ENCODE assay signal across 9 cellular contexts in the genomic region with DNA sequence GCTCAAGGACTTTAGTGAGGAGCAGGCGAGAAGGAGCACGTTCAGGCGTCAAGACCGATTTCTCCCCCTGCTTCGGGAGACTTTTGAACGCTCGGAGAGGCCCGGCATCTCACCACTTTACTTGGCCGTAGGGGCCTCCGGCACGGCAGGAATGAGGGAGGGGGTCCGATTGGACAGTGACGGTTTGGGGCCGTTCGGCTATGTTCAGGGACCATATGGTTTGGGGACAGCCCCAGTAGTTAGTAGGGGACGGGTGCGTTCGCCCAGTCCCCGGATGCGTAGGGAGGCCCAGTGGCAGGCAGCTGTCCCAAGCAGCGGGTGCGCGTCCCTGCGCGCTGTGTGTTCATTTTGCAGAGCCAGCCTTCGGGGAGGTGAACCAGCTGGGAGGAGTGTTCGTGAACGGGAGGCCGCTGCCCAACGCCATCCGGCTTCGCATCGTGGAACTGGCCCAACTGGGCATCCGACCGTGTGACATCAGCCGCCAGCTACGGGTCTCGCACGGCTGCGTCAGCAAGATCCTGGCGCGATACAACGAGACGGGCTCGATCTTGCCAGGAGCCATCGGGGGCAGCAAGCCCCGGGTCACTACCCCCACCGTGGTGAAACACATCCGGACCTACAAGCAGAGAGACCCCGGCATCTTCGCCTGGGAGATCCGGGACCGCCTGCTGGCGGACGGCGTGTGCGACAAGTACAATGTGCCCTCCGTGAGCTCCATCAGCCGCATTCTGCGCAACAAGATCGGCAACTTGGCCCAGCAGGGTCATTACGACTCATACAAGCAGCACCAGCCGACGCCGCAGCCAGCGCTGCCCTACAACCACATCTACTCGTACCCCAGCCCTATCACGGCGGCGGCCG. TPM values are rescaled to one million over a fixed set of nuclear protein-coding genes. Genes with fewer than 3 reads are reported as not detected.
DNase-seq lines count a peak whose midpoint lies in the region; ATAC-seq and TF ChIP-seq lines count a peak whose summit lies in the region.
"Had no signal": no experiment of that assay in that cellular context is flagged by ENCODE, and none has a peak within 500 bp of the region (broad histone marks: within the 10 kb centered on the region; RNA-seq: fewer than 3 reads in every experiment).

No MANE protein-coding gene starts in this region.

- peak; percentile 7 for ATAC-seq in foreskin keratinocyte
- no peak for ATAC-seq in stimulated activated effector memory CD8-positive, alpha-beta T cell treated with anti-CD3 and anti-CD28 coated beads, Interleukin-12 subunit alpha, Interleukin-12 subunit beta, amount 100 ng/mL, for 72 hours
- no peak for ATAC-seq in HG03280 (IDR thresholded peaks at IDR 0.05; ENCODE audit: unreplicated experiment)
- no peak for ATAC-seq in HG02642 (IDR thresholded peaks at IDR 0.05; ENCODE audit: poor library complexity, unreplicated experiment)

- DNase-seq in NCI-H2196 (lab: John Stamatoyannopoulos, UW; ENCODE audit: unreplicated experiment) (peak; percentile 39), NCI-H2196 treated with DMSO at 0.1 percent for 48 hours (lab: John Stamatoyannopoulos, UW; ENCODE audit: unreplicated experiment) (no peak), RKO (ENCODE audit: low spot score) (peak; percentile 60), foreskin keratinocyte (peak in 1 of 2 donors; percentile 42), midbrain (lab: John Stamatoyannopoulos, UW) (no peak)
- peak in 1 of 2 donors; percentile 48 for DNase-seq in stimulated activated effector memory CD8-positive, alpha-beta T cell treated with anti-CD3 and anti-CD28 coated beads, Interleukin-12 subunit alpha, Interleukin-12 subunit beta, amount 100 ng/mL, for 72 hours (ENCODE audit: low spot score in 2 of 2)
- DNase-seq: DND-41 had no signal

- H3K4me3 Mint-ChIP-seq in stimulated activated effector memory CD8-positive, alpha-beta T cell treated with anti-CD3 and anti-CD28 coated beads, Interleukin-12 subunit alpha, Interleukin-12 subunit beta, amount 100 ng/mL, for 72 hours: peak overlapping the region; percentile 45

- no peaks in the 10 kb centered on the region for H3K9me3 Mint-ChIP-seq in stimulated activated effector memory CD8-positive, alpha-beta T cell treated with anti-CD3 and anti-CD28 coated beads, Interleukin-12 subunit alpha, Interleukin-12 subunit beta, amount 100 ng/mL, for 72 hours

- no peak for TF ChIP-seq CTCF in foreskin keratinocyte (conservative IDR thresholded peaks at IDR 0.05)

- no peak overlapping the region for H3K27ac Mint-ChIP-seq in stimulated activated effector memory CD8-positive, alpha-beta T cell treated with anti-CD3 and anti-CD28 coated beads, Interleukin-12 subunit alpha, Interleukin-12 subunit beta, amount 100 ng/mL, for 72 hours

- H3K4me1 ChIP-seq in foreskin keratinocyte: no peaks in the 10 kb centered on the region

- peaks cover 99% of the 10 kb centered on the region for H3K27me3 ChIP-seq in foreskin keratinocyte

- peaks cover 13% of the 10 kb centered on the region for H3K36me3 Mint-ChIP-seq in stimulated activated effector memory CD8-positive, alpha-beta T cell treated with anti-CD3 and anti-CD28 coated beads, Interleukin-12 subunit alpha, Interleukin-12 subunit beta, amount 100 ng/mL, for 72 hours

- no peak overlapping the region for H3K27ac ChIP-seq in foreskin keratinocyte

- peaks cover 28% of the 10 kb centered on the region for H3K4me1 Mint-ChIP-seq in stimulated activated effector memory CD8-positive, alpha-beta T cell treated with anti-CD3 and anti-CD28 coated beads, Interleukin-12 subunit alpha, Interleukin-12 subunit beta, amount 100 ng/mL, for 72 hours

RNA-seq across cellular contexts. Expression of gene PAX9, which starts 1.1 kb away (rescaled TPM):
- 0.03 and 0.18 TPM in 2 replicates for total RNA-seq in foreskin keratinocyte
- 0.02 and 0.07 TPM in 2 replicates for polyA plus RNA-seq in foreskin keratinocyte

Comparison
In these comparisons a context has a peak if more than half of its experiments do, and no peak if none do; other contexts are left out.
1. DNase-seq: peak in NCI-H2196 (single experiment) and RKO (single experiment); none in NCI-H2196 treated with DMSO at 0.1 percent for 48 hours (single experiment) and midbrain (single experiment).